2 cellular contexts compared by ENCODE assay signal in the genomic region with DNA sequence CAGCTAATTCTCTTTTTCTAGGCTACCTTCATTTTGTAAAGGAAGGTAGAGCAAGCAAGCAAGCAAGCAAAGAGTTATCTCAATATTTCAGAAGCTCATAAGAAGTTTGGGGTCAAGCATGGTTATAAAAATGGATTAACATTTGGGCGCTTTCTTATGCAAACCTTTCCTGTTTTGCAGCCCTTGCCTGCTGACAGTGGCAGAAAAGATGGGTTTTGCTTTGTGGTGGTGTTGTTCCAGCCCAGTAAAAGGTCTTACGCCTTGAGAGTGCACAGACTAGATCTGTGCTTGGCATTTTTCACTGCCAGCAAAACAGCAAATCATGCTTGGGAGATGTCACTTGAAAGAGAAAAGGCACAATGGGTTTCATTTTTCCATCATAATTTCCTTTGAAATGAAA.
TF ChIP-seq lines count a peak whose summit lies in the region.

No MANE protein-coding gene starts in this region.

TF ChIP-seq in GM23338, 12 proteins besides CTCF, POLR2A, EP300 and RAD21 (continues in another document):
- TF ChIP-seq, protein P1, sequence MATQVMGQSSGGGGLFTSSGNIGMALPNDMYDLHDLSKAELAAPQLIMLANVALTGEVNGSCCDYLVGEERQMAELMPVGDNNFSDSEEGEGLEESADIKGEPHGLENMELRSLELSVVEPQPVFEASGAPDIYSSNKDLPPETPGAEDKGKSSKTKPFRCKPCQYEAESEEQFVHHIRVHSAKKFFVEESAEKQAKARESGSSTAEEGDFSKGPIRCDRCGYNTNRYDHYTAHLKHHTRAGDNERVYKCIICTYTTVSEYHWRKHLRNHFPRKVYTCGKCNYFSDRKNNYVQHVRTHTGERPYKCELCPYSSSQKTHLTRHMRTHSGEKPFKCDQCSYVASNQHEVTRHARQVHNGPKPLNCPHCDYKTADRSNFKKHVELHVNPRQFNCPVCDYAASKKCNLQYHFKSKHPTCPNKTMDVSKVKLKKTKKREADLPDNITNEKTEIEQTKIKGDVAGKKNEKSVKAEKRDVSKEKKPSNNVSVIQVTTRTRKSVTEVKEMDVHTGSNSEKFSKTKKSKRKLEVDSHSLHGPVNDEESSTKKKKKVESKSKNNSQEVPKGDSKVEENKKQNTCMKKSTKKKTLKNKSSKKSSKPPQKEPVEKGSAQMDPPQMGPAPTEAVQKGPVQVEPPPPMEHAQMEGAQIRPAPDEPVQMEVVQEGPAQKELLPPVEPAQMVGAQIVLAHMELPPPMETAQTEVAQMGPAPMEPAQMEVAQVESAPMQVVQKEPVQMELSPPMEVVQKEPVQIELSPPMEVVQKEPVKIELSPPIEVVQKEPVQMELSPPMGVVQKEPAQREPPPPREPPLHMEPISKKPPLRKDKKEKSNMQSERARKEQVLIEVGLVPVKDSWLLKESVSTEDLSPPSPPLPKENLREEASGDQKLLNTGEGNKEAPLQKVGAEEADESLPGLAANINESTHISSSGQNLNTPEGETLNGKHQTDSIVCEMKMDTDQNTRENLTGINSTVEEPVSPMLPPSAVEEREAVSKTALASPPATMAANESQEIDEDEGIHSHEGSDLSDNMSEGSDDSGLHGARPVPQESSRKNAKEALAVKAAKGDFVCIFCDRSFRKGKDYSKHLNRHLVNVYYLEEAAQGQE (IDR thresholded peaks at IDR 0.05; ENCODE audit: unreplicated experiment), result no peak
- no peak for TF ChIP-seq JUNB (IDR thresholded peaks at IDR 0.05; ENCODE audit: unreplicated experiment)
- TF ChIP-seq ZNF331 (CRISPR knock-in tag; IDR thresholded peaks at IDR 0.05; ENCODE audit: low read depth), result no peak
- TF ChIP-seq CREB1 (CRISPR knock-in tag; IDR thresholded peaks at IDR 0.05; ENCODE audit: low read depth), result no peak
- TF ChIP-seq, protein P2, sequence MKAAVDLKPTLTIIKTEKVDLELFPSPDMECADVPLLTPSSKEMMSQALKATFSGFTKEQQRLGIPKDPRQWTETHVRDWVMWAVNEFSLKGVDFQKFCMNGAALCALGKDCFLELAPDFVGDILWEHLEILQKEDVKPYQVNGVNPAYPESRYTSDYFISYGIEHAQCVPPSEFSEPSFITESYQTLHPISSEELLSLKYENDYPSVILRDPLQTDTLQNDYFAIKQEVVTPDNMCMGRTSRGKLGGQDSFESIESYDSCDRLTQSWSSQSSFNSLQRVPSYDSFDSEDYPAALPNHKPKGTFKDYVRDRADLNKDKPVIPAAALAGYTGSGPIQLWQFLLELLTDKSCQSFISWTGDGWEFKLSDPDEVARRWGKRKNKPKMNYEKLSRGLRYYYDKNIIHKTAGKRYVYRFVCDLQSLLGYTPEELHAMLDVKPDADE (IDR thresholded peaks at IDR 0.05), result no peak
- no peak for TF ChIP-seq NANOG (IDR thresholded peaks at IDR 0.05; ENCODE audit: borderline replicate concordance)
- TF ChIP-seq ZNF114 (CRISPR knock-in tag; IDR thresholded peaks at IDR 0.05), result no peak
- TF ChIP-seq EZH2phosphoT487 (IDR thresholded peaks at IDR 0.05; ENCODE audit: unreplicated experiment), result no peak
- TF ChIP-seq, protein P3, sequence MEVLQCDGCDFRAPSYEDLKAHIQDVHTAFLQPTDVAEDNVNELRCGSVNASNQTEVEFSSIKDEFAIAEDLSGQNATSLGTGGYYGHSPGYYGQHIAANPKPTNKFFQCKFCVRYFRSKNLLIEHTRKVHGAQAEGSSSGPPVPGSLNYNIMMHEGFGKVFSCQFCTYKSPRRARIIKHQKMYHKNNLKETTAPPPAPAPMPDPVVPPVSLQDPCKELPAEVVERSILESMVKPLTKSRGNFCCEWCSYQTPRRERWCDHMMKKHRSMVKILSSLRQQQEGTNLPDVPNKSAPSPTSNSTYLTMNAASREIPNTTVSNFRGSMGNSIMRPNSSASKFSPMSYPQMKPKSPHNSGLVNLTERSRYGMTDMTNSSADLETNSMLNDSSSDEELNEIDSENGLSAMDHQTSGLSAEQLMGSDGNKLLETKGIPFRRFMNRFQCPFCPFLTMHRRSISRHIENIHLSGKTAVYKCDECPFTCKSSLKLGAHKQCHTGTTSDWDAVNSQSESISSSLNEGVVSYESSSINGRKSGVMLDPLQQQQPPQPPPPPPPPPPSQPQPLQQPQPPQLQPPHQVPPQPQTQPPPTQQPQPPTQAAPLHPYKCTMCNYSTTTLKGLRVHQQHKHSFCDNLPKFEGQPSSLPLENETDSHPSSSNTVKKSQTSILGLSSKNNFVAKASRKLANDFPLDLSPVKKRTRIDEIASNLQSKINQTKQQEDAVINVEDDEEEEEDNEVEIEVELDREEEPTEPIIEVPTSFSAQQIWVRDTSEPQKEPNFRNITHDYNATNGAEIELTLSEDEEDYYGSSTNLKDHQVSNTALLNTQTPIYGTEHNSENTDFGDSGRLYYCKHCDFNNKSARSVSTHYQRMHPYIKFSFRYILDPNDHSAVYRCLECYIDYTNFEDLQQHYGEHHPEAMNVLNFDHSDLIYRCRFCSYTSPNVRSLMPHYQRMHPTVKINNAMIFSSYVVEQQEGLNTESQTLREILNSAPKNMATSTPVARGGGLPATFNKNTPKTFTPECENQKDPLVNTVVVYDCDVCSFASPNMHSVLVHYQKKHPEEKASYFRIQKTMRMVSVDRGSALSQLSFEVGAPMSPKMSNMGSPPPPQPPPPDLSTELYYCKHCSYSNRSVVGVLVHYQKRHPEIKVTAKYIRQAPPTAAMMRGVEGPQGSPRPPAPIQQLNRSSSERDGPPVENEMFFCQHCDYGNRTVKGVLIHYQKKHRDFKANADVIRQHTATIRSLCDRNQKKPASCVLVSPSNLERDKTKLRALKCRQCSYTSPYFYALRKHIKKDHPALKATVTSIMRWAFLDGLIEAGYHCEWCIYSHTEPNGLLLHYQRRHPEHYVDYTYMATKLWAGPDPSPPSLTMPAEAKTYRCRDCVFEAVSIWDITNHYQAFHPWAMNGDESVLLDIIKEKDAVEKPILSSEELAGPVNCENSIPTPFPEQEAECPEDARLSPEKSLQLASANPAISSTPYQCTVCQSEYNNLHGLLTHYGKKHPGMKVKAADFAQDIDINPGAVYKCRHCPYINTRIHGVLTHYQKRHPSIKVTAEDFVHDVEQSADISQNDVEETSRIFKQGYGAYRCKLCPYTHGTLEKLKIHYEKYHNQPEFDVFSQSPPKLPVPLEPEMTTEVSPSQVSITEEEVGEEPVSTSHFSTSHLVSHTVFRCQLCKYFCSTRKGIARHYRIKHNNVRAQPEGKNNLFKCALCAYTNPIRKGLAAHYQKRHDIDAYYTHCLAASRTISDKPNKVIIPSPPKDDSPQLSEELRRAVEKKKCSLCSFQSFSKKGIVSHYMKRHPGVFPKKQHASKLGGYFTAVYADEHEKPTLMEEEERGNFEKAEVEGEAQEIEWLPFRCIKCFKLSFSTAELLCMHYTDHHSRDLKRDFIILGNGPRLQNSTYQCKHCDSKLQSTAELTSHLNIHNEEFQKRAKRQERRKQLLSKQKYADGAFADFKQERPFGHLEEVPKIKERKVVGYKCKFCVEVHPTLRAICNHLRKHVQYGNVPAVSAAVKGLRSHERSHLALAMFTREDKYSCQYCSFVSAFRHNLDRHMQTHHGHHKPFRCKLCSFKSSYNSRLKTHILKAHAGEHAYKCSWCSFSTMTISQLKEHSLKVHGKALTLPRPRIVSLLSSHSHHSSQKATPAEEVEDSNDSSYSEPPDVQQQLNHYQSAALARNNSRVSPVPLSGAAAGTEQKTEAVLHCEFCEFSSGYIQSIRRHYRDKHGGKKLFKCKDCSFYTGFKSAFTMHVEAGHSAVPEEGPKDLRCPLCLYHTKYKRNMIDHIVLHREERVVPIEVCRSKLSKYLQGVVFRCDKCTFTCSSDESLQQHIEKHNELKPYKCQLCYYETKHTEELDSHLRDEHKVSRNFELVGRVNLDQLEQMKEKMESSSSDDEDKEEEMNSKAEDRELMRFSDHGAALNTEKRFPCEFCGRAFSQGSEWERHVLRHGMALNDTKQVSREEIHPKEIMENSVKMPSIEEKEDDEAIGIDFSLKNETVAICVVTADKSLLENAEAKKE (CRISPR knock-in tag; IDR thresholded peaks at IDR 0.05), result no peak
- TF ChIP-seq POLR2AphosphoS5 (IDR thresholded peaks at IDR 0.05; ENCODE audit: low read depth), result no peak

TF ChIP-seq in H1, 55 proteins besides CTCF, POLR2A, EP300 and RAD21:
- TF ChIP-seq, protein P4, sequence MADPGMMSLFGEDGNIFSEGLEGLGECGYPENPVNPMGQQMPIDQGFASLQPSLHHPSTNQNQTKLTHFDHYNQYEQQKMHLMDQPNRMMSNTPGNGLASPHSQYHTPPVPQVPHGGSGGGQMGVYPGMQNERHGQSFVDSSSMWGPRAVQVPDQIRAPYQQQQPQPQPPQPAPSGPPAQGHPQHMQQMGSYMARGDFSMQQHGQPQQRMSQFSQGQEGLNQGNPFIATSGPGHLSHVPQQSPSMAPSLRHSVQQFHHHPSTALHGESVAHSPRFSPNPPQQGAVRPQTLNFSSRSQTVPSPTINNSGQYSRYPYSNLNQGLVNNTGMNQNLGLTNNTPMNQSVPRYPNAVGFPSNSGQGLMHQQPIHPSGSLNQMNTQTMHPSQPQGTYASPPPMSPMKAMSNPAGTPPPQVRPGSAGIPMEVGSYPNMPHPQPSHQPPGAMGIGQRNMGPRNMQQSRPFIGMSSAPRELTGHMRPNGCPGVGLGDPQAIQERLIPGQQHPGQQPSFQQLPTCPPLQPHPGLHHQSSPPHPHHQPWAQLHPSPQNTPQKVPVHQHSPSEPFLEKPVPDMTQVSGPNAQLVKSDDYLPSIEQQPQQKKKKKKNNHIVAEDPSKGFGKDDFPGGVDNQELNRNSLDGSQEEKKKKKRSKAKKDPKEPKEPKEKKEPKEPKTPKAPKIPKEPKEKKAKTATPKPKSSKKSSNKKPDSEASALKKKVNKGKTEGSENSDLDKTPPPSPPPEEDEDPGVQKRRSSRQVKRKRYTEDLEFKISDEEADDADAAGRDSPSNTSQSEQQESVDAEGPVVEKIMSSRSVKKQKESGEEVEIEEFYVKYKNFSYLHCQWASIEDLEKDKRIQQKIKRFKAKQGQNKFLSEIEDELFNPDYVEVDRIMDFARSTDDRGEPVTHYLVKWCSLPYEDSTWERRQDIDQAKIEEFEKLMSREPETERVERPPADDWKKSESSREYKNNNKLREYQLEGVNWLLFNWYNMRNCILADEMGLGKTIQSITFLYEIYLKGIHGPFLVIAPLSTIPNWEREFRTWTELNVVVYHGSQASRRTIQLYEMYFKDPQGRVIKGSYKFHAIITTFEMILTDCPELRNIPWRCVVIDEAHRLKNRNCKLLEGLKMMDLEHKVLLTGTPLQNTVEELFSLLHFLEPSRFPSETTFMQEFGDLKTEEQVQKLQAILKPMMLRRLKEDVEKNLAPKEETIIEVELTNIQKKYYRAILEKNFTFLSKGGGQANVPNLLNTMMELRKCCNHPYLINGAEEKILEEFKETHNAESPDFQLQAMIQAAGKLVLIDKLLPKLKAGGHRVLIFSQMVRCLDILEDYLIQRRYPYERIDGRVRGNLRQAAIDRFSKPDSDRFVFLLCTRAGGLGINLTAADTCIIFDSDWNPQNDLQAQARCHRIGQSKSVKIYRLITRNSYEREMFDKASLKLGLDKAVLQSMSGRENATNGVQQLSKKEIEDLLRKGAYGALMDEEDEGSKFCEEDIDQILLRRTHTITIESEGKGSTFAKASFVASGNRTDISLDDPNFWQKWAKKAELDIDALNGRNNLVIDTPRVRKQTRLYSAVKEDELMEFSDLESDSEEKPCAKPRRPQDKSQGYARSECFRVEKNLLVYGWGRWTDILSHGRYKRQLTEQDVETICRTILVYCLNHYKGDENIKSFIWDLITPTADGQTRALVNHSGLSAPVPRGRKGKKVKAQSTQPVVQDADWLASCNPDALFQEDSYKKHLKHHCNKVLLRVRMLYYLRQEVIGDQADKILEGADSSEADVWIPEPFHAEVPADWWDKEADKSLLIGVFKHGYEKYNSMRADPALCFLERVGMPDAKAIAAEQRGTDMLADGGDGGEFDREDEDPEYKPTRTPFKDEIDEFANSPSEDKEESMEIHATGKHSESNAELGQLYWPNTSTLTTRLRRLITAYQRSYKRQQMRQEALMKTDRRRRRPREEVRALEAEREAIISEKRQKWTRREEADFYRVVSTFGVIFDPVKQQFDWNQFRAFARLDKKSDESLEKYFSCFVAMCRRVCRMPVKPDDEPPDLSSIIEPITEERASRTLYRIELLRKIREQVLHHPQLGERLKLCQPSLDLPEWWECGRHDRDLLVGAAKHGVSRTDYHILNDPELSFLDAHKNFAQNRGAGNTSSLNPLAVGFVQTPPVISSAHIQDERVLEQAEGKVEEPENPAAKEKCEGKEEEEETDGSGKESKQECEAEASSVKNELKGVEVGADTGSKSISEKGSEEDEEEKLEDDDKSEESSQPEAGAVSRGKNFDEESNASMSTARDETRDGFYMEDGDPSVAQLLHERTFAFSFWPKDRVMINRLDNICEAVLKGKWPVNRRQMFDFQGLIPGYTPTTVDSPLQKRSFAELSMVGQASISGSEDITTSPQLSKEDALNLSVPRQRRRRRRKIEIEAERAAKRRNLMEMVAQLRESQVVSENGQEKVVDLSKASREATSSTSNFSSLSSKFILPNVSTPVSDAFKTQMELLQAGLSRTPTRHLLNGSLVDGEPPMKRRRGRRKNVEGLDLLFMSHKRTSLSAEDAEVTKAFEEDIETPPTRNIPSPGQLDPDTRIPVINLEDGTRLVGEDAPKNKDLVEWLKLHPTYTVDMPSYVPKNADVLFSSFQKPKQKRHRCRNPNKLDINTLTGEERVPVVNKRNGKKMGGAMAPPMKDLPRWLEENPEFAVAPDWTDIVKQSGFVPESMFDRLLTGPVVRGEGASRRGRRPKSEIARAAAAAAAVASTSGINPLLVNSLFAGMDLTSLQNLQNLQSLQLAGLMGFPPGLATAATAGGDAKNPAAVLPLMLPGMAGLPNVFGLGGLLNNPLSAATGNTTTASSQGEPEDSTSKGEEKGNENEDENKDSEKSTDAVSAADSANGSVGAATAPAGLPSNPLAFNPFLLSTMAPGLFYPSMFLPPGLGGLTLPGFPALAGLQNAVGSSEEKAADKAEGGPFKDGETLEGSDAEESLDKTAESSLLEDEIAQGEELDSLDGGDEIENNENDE (IDR thresholded peaks at IDR 0.05; ENCODE audit: insufficient replicate concordance, low read length), result no peak
- TF ChIP-seq SUZ12 (IDR thresholded peaks at IDR 0.05; ENCODE audit: low read length) (no peak), CHD2 (IDR thresholded peaks at IDR 0.05; ENCODE audit: low read length) (no peak), SP2 (IDR thresholded peaks at IDR 0.05; ENCODE audit: low read length) (no peak), RNF2 (IDR thresholded peaks at IDR 0.05; ENCODE audit: borderline replicate concordance, low read depth, low read length, missing control alignments, poor library complexity, severe bottlenecking) (no peak), JUN (IDR thresholded peaks at IDR 0.05; ENCODE audit: low read depth, low read length) (no peak), FOSL1 (IDR thresholded peaks at IDR 0.05; ENCODE audit: insufficient read depth, low read depth, low read length) (no peak), CTBP2 (IDR thresholded peaks at IDR 0.05; ENCODE audit: borderline replicate concordance, insufficient read depth, insufficient read length, low read length) (no peak), BCL11A (IDR thresholded peaks at IDR 0.05; ENCODE audit: low read depth in 2 of 2, low read length in 2 of 2) (no peak), POLR2AphosphoS5 (IDR thresholded peaks at IDR 0.05; ENCODE audit: low read depth, low read length) (no peak)
- TF ChIP-seq, protein P5, sequence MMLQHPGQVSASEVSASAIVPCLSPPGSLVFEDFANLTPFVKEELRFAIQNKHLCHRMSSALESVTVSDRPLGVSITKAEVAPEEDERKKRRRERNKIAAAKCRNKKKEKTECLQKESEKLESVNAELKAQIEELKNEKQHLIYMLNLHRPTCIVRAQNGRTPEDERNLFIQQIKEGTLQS (IDR thresholded peaks at IDR 0.05; ENCODE audit: insufficient read depth, low read depth, low read length), result no peak
